Comparison of ENCODE assay signal across 8 cellular contexts in the genomic region with DNA sequence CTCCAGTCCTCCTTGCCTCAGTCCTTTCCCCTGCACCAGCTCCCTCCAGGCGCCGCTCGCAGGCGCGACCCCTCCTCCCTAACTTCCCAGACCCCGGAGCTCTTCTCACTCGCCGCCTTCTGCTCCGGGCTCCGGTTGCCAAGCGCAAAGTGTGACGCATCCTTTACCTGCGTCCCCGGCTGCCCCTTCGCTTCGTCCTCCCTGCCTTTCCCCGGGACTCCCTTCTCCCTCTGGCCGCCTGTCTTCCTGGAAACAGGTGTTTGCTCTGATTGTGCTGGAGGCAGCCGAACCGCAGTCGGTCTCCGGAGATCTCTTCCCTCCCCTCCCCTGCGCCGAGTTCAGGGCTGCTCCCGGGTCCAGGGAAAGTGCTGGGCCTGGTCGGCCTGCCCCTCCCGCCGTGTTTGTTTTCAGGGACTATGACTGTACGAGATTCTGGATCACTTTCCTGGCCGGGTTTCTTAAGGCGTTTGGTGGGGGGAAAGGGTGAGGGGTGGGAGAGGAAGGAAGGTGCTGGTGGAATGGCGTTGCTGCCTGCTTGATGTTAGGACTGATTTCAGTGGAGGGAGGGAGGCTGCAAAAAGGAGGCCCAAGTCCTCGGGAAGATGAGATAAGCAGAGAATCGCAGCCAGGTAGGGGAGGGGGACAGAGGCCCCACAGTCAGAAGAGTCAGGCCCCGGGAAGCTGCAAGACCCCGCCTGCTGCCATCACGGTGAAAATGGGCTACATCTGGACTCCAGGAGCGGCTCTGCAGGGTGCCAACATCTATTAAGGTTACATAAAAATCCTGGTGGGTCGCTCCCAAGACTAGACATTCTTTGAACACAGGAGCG. TPM values are rescaled to one million over a fixed set of nuclear protein-coding genes. Genes with fewer than 3 reads are reported as not detected.
DNase-seq lines count a peak whose midpoint lies in the region; ATAC-seq, FAIRE-seq and TF ChIP-seq lines count a peak whose summit lies in the region.

No MANE protein-coding gene starts in this region.

- H3K27me3 ChIP-seq in H9 (ENCODE audit: insufficient read depth, low read length) (no peaks in the 10 kb centered on the region), hepatocyte (peaks cover 12% of the 10 kb centered on the region)

- peak overlapping the region; percentile 38 for H3K18ac ChIP-seq in H9 (ENCODE audit: insufficient read length, low read depth, low read length)

- peaks cover 10% of the 10 kb centered on the region for H3K4me1 ChIP-seq in H9 (ENCODE audit: insufficient read depth, low read length)
- H3K4me1 ChIP-seq in hepatocyte (ENCODE audit: insufficient read depth), result peaks cover 8% of the 10 kb centered on the region

- H3K27ac Mint-ChIP-seq in H9, result peak overlapping the region; percentile 62 to 69 (median 62); a peak in 6 of 7 replicates
- no peak overlapping the region for H3K27ac Mint-ChIP-seq in activated CD4-positive, alpha-beta memory T cell treated with anti-CD3 and anti-CD28 coated beads, Interleukin-2, amount 10 ng/mL, durations not matched to agents 7 days and 5 days

- H2AFZ ChIP-seq in H9 (ENCODE audit: low read length) (no peak overlapping the region), hepatocyte (peak overlapping the region; percentile 89)

- H2AK5ac ChIP-seq in H9 (ENCODE audit: insufficient read length, low read length), result no peak overlapping the region

- peaks cover 0 to 2% (median 0%) of the 10 kb centered on the region in 3 experiments; a peak in 1 of 7 replicates for H3K36me3 Mint-ChIP-seq in H9 (ENCODE audit: insufficient read depth in 1 of 3, low read depth in 3 of 3)
- no peaks in the 10 kb centered on the region for H3K36me3 Mint-ChIP-seq in activated CD4-positive, alpha-beta memory T cell treated with anti-CD3 and anti-CD28 coated beads, Interleukin-2, amount 10 ng/mL, durations not matched to agents 7 days and 5 days (ENCODE audit: low read depth)

- H2BK20ac ChIP-seq in H9 (ENCODE audit: low read depth, low read length, poor library complexity, severe bottlenecking), result no peak overlapping the region

- no peak overlapping the region for H2BK12ac ChIP-seq in H9 (ENCODE audit: insufficient read length, low read depth, low read length)

- DNase-seq in AG10803 (ENCODE audit: low read depth) (no peak), H9 (peak; percentile 71), hepatocyte (ENCODE audit: low spot score) (peak; percentile 52), D721Med (ENCODE audit: insufficient read length, low spot score) (no peak), SW 1271 (lab: John Stamatoyannopoulos, UW) (no peak)
- no peak for DNase-seq in activated CD4-positive, alpha-beta memory T cell treated with anti-CD3 and anti-CD28 coated beads, Interleukin-2, amount 10 ng/mL, durations not matched to agents 7 days and 5 days

- no CpG with 5 or more reads among the region's 40 CpGs for WGBS in H9 (ENCODE audit: extremely low coverage, insufficient read length, low lambda C conversion rate)
- 3% methylated on average over 40 of the region's 40 CpGs for WGBS in hepatocyte (ENCODE audit: low lambda C conversion rate, missing lambda C conversion rate)

- no peaks in the 10 kb centered on the region for H3K9me2 ChIP-seq in hepatocyte (replicated peaks; ENCODE audit: insufficient read depth)

- peak overlapping the region; percentile 93 to 95 for H3K4me3 Mint-ChIP-seq in H9
- H3K4me3 Mint-ChIP-seq in activated CD4-positive, alpha-beta memory T cell treated with anti-CD3 and anti-CD28 coated beads, Interleukin-2, amount 10 ng/mL, durations not matched to agents 7 days and 5 days, result peak overlapping the region; percentile 39

- H2BK15ac ChIP-seq in H9 (ENCODE audit: low read depth, low read length), result no peak overlapping the region; the same call in 1 of the 2 replicates

- H3K4ac ChIP-seq in H9 (ENCODE audit: low read depth, low read length), result no peak overlapping the region

- FAIRE-seq in D721Med (lab: Jason Lieb, UNC), result no peak

- H3K27me3 Mint-ChIP-seq in H9 (ENCODE audit: low read depth), result peaks cover 16% of the 10 kb centered on the region
- peaks cover 16% of the 10 kb centered on the region for H3K27me3 Mint-ChIP-seq in activated CD4-positive, alpha-beta memory T cell treated with anti-CD3 and anti-CD28 coated beads, Interleukin-2, amount 10 ng/mL, durations not matched to agents 7 days and 5 days

- peak overlapping the region; percentile 85 for H3K4me2 ChIP-seq in H9 (ENCODE audit: insufficient read depth, insufficient read length, low read length)
- peak overlapping the region; percentile 96 for H3K4me2 ChIP-seq in hepatocyte

- H3K4me3 ChIP-seq in AG10803 (ENCODE audit: low read length) (peak overlapping the region; percentile 54), hepatocyte (peak overlapping the region; percentile 91), skin epidermis (peak overlapping the region; percentile 41 to 75 (median 48))

- no peak for ATAC-seq in HG03159 (IDR thresholded peaks at IDR 0.05; ENCODE audit: unreplicated experiment)

- no peak overlapping the region for H2BK120ac ChIP-seq in H9 (ENCODE audit: low read depth, low read length, poor library complexity, severe bottlenecking)

- H3K79me1 ChIP-seq in H9 (ENCODE audit: insufficient read depth, low read depth, low read length, poor library complexity, severe bottlenecking), result peaks cover 6% of the 10 kb centered on the region

- H3K14ac ChIP-seq in H9 (ENCODE audit: insufficient read depth, low read length), result peak overlapping the region; percentile 32; the same call in 1 of the 2 replicates

- H4K20me1 ChIP-seq in H9 (ENCODE audit: control insufficient read depth, insufficient read depth, insufficient read length), result no peaks in the 10 kb centered on the region
- H4K20me1 ChIP-seq in hepatocyte (ENCODE audit: insufficient read depth, poor library complexity, severe bottlenecking), result no peaks in the 10 kb centered on the region

- no peak overlapping the region for H3K56ac ChIP-seq in H9 (ENCODE audit: insufficient read length, low read depth, low read length)

- H2BK5ac ChIP-seq in H9 (ENCODE audit: insufficient read length, low read length), result no peak overlapping the region

- H3K9ac ChIP-seq in H9 (ENCODE audit: extremely low read depth, insufficient read length, low read length), result peak overlapping the region; percentile 64

- H4K91ac ChIP-seq in H9 (ENCODE audit: insufficient read length, low read depth, low read length), result no peak overlapping the region

- peaks cover 7% of the 10 kb centered on the region; the same call in 1 of the 2 replicates for H3K79me2 ChIP-seq in H9 (ENCODE audit: insufficient read depth, low read length)
- H3K79me2 ChIP-seq in hepatocyte, result peaks cover 15% of the 10 kb centered on the region

- no peak overlapping the region for H4K5ac ChIP-seq in H9 (ENCODE audit: insufficient read length, low read depth, low read length)

- H3K23ac ChIP-seq in H9 (ENCODE audit: insufficient read length, low read depth, low read length), result no peak overlapping the region

- H3K27ac ChIP-seq in H9 (ENCODE audit: insufficient read length, low read depth, low read length), result no peak overlapping the region
- peak overlapping the region; percentile 31 for H3K27ac ChIP-seq in hepatocyte
- peak overlapping the region in 2 of 21 experiments; percentile 20 to 27 for H3K27ac ChIP-seq in skin epidermis

- H4K8ac ChIP-seq in H9 (replicated peaks; ENCODE audit: insufficient read length, low read depth, low read length), result no peak overlapping the region

- H3K23me2 ChIP-seq in H9 (ENCODE audit: insufficient read length, low read depth, low read length, poor library complexity, severe bottlenecking), result peaks cover 9% of the 10 kb centered on the region

- H3K9me3 Mint-ChIP-seq in H9, result no peaks in the 10 kb centered on the region; a peak in 1 of 5 replicates
- H3K9me3 Mint-ChIP-seq in activated CD4-positive, alpha-beta memory T cell treated with anti-CD3 and anti-CD28 coated beads, Interleukin-2, amount 10 ng/mL, durations not matched to agents 7 days and 5 days, result no peaks in the 10 kb centered on the region

- TF ChIP-seq CTCF in AG10803 (conservative IDR thresholded peaks at IDR 0.05; ENCODE audit: low read length) (no peak), H9 (conservative IDR thresholded peaks at IDR 0.05) (no peak), hepatocyte (IDR thresholded peaks at IDR 0.05; ENCODE audit: poor library complexity) (no peak), D721Med (IDR thresholded peaks at IDR 0.05; ENCODE audit: insufficient read depth, missing control alignments) (no peak)

- peaks cover 29% of the 10 kb centered on the region in 2 experiments for H3K4me1 Mint-ChIP-seq in H9
- H3K4me1 Mint-ChIP-seq in activated CD4-positive, alpha-beta memory T cell treated with anti-CD3 and anti-CD28 coated beads, Interleukin-2, amount 10 ng/mL, durations not matched to agents 7 days and 5 days, result no peaks in the 10 kb centered on the region

- POLR2A ChIA-PET in activated CD4-positive, alpha-beta memory T cell treated with anti-CD3 and anti-CD28 coated beads, Interleukin-2, amount 10 ng/mL, durations not matched to agents 7 days and 5 days (lab: Charles Lee), result no interaction called here

- CTCF ChIA-PET in activated CD4-positive, alpha-beta memory T cell treated with anti-CD3 and anti-CD28 coated beads, Interleukin-2, amount 10 ng/mL, durations not matched to agents 7 days and 5 days (lab: Charles Lee), result interaction anchor here (0.6 kb wide), 1 partner anchor 25 kb away, joined by 3 read pairs; no protein-coding TSS in a partner anchor

- H3K9me3 ChIP-seq in H9 (ENCODE audit: control insufficient read depth, low read depth, low read length) (no peaks in the 10 kb centered on the region), hepatocyte (ENCODE audit: low read depth) (no peaks in the 10 kb centered on the region)

- H3T11ph ChIP-seq in H9 (ENCODE audit: low read length), result no peak overlapping the region

- no peaks in the 10 kb centered on the region for H3K36me3 ChIP-seq in hepatocyte (replicated peaks; ENCODE audit: insufficient read depth, low read depth)

RNA-seq across cellular contexts. Expression of gene ARHGAP44, which starts 0.9 kb away (rescaled TPM):
- total RNA-seq in H9 (2021) (9.9 and 10.9 TPM in 2 replicates), hepatocyte (3.9 and 4.6 TPM in 2 replicates)
- not detected for total RNA-seq in activated CD4-positive, alpha-beta memory T cell treated with anti-CD3 and anti-CD28 coated beads, Interleukin-2, amount 10 ng/mL, durations not matched to agents 7 days and 5 days
- 4.2 and 5.4 TPM in 2 replicates for polyA plus RNA-seq in hepatocyte

Comparison
In these comparisons a context has a peak if more than half of its experiments do, and no peak if none do; other contexts are left out.
1. DNase-seq: peak in H9 (single experiment) and hepatocyte (single experiment); none in AG10803 (single experiment), activated CD4-positive, alpha-beta memory T cell treated with anti-CD3 and anti-CD28 coated beads, Interleukin-2, amount 10 ng/mL, durations not matched to agents 7 days and 5 days (single experiment), D721Med (single experiment) and SW 1271 (0 of 2).
2. Peak in every context shown above with its lines, with median percentiles within 50 percentile points of each other: H3K4me3 ChIP-seq.